38 cellular contexts compared by ENCODE assay signal in the genomic region with DNA sequence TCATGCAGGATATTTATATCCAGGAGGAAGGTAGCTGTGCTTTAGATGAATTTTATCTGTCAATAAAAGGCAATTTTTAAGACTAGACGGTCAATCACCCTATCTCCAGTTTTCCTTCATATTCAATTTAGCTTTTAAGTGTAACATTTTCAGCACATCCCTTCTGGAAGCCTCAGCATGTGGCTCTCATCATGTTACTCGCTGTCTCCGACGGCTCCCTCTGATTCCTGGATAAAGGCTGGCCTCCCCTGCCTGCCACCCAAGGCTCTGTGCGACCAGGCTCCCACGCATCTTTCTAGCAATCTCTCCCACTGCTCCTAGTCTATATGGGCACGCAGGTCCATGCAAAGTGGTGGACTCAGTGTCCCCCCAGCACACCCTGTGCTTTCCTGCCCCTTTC.
"Had no signal": no experiment of that assay in that cellular context is flagged by ENCODE, and none has a peak within 500 bp of the region (broad histone marks: within the 10 kb centered on the region; RNA-seq: fewer than 3 reads in every experiment).

No MANE protein-coding gene starts in this region.

- FAIRE-seq: TTC549 had no signal

- DNase-seq: activated B cell treated with CpG ODN at 0.5 μM for 24 hours; activated CD4-positive, alpha-beta memory T cell treated with anti-CD3 and anti-CD28 coated beads for 36 hours; activated CD4-positive, alpha-beta T cell treated with anti-CD3 and anti-CD28 coated beads for 4 hours; activated CD4-positive, alpha-beta T cell treated with anti-CD3 and anti-CD28 coated beads, Interleukin-2, amount 10 ng/mL, durations not matched to agents 24 days and 14 days; activated CD4-positive, alpha-beta T cell treated with anti-CD3 and anti-CD28 coated beads, Interleukin-2, amount 50 U/mL, for 1 hour; activated CD4-positive, alpha-beta T cell treated with anti-CD3 and anti-CD28 coated beads, Interleukin-2, amount 50 U/mL, for 4 hours; activated CD4-positive, CD25-positive, alpha-beta regulatory T cell treated with anti-CD3 and anti-CD28 coated beads, Interleukin-2, amount 50 U/mL, for 72 hours; activated CD8-positive, alpha-beta memory T cell treated with anti-CD3 and anti-CD28 coated beads, Interleukin-2, amount 50 U/mL, for 4 hours; activated CD8-positive, alpha-beta T cell treated with anti-CD3 and anti-CD28 coated beads for 36 hours; activated effector memory CD4-positive, alpha-beta T cell treated with anti-CD3 and anti-CD28 coated beads, Interleukin-2, amount 50 U/mL, for 16 hours; activated gamma-delta T cell treated with Interleukin-2 at 50 U/mL for 16 hours; activated naive CD4-positive, alpha-beta T cell; activated naive CD4-positive, alpha-beta T cell treated with anti-CD3 and anti-CD28 coated beads for 36 hours; activated naive CD4-positive, alpha-beta T cell treated with anti-CD3 and anti-CD28 coated beads, Interleukin-2, amount 50 U/mL, for 16 hours; activated naive CD8-positive, alpha-beta T cell treated with anti-CD3 and anti-CD28 coated beads, Interleukin-2, amount 10 ng/mL, durations not matched to agents 7 days and 5 days; activated naive CD8-positive, alpha-beta T cell treated with anti-CD3 and anti-CD28 coated beads, Interleukin-2, amount 50 U/mL, for 24 hours; activated T-cell treated with anti-CD3 and anti-CD28 coated beads for 4 hours; activated T-cell treated with anti-CD3 and anti-CD28 coated beads, Interleukin-2, amount 50 U/mL, for 1 hour; activated T-cell treated with anti-CD3 and anti-CD28 coated beads, Interleukin-2, amount 50 U/mL, for 4 hours; activated T-cell treated with anti-CD3 and anti-CD28 coated beads, Interleukin-2, amount 50 U/mL, for 72 hours; amygdala; anterior cingulate cortex; caudate nucleus; cerebellar nuclear complex; T-helper 1 cell; T-helper 2 cell; T-helper 9 cell had no signal

- H3K27me3 ChIP-seq: ascending aorta, cardiac muscle cell had no signal

- H3K36me3 ChIP-seq: cardiac muscle cell had no signal

- H3K4me3 Mint-ChIP-seq: activated B cell treated with CpG ODN at 0.5 μM for 24 hours; activated CD4-positive, alpha-beta memory T cell treated with anti-CD3 and anti-CD28 coated beads for 36 hours; activated CD4-positive, alpha-beta T cell treated with anti-CD3 and anti-CD28 coated beads, Interleukin-2, amount 10 ng/mL, durations not matched to agents 24 days and 14 days; activated CD8-positive, alpha-beta T cell treated with anti-CD3 and anti-CD28 coated beads for 36 hours; activated naive CD4-positive, alpha-beta T cell treated with anti-CD3 and anti-CD28 coated beads for 36 hours; activated naive CD8-positive, alpha-beta T cell; activated naive CD8-positive, alpha-beta T cell treated with anti-CD3 and anti-CD28 coated beads, Interleukin-2, amount 10 ng/mL, durations not matched to agents 7 days and 5 days; activated naive CD8-positive, alpha-beta T cell treated with anti-CD3 and anti-CD28 coated beads, Interleukin-2, amount 50 U/mL, for 24 hours; activated T-cell treated with anti-CD3 and anti-CD28 coated beads, Interleukin-2, amount 50 U/mL, for 4 hours; activated T-cell treated with anti-CD3 and anti-CD28 coated beads, Interleukin-2, amount 50 U/mL, for 72 hours; activated T-helper 1 cell treated with anti-CD3 and anti-CD28 coated beads, Interleukin-12 subunit alpha, Interleukin-12 subunit beta, Interleukin-2, Interleukin-4 antibody, amounts not matched to agents 30 ng/mL and 10 ng/mL and 1 ng/mL, durations not matched to agents 14 hours and 24 hours and 36 hours; activated T-helper 17 cell treated with anti-CD3 and anti-CD28 coated beads, Interleukin-2, amount 50 U/mL, for 72 hours; brain; central memory CD8-positive, alpha-beta T cell; T-helper 1 cell treated with Interleukin-12 subunit alpha and Interleukin-12 subunit beta and Interleukin-4 antibody, amounts not matched to agents 30 μg/mL and 1 μg/mL, for 36 hours; T-helper 2 cell treated with Interferon-gamma antibody and Interleukin-4, amounts not matched to agents 5 μg/mL and 100 μg/mL, for 36 hours had no signal

- H3K27ac Mint-ChIP-seq: activated B cell treated with CpG ODN at 0.5 μM for 24 hours; activated CD4-positive, alpha-beta memory T cell treated with anti-CD3 and anti-CD28 coated beads for 36 hours; activated CD4-positive, alpha-beta T cell treated with anti-CD3 and anti-CD28 coated beads, Interleukin-2, amount 10 ng/mL, durations not matched to agents 24 days and 14 days; activated CD8-positive, alpha-beta T cell treated with anti-CD3 and anti-CD28 coated beads for 36 hours; activated naive CD4-positive, alpha-beta T cell treated with anti-CD3 and anti-CD28 coated beads for 36 hours; activated naive CD8-positive, alpha-beta T cell; activated naive CD8-positive, alpha-beta T cell treated with anti-CD3 and anti-CD28 coated beads, Interleukin-2, amount 10 ng/mL, durations not matched to agents 7 days and 5 days; activated naive CD8-positive, alpha-beta T cell treated with anti-CD3 and anti-CD28 coated beads, Interleukin-2, amount 50 U/mL, for 24 hours; activated T-cell treated with anti-CD3 and anti-CD28 coated beads, Interleukin-2, amount 50 U/mL, for 72 hours; activated T-helper 1 cell treated with anti-CD3 and anti-CD28 coated beads, Interleukin-12 subunit alpha, Interleukin-12 subunit beta, Interleukin-2, Interleukin-4 antibody, amounts not matched to agents 30 ng/mL and 10 ng/mL and 1 ng/mL, durations not matched to agents 14 hours and 24 hours and 36 hours; activated T-helper 17 cell treated with anti-CD3 and anti-CD28 coated beads, Interleukin-2, amount 50 U/mL, for 72 hours; T-helper 1 cell treated with Interleukin-12 subunit alpha and Interleukin-12 subunit beta and Interleukin-4 antibody, amounts not matched to agents 30 μg/mL and 1 μg/mL, for 36 hours; T-helper 2 cell treated with Interferon-gamma antibody and Interleukin-4, amounts not matched to agents 5 μg/mL and 100 μg/mL, for 36 hours had no signal

- ATAC-seq: activated CD8-positive, alpha-beta T cell treated with anti-CD3 and anti-CD28 coated beads for 36 hours; activated naive CD8-positive, alpha-beta T cell treated with anti-CD3 and anti-CD28 coated beads, Interleukin-2, amount 50 U/mL, for 24 hours; activated T-cell treated with anti-CD3 and anti-CD28 coated beads, Interleukin-2, amount 50 U/mL, for 4 hours; activated T-cell treated with anti-CD3 and anti-CD28 coated beads, Interleukin-2, amount 50 U/mL, for 72 hours; activated T-helper 17 cell treated with anti-CD3 and anti-CD28 coated beads, Interleukin-2, amount 50 U/mL, for 72 hours had no signal

- H3K4me3 ChIP-seq: ascending aorta, cardiac muscle cell had no signal

- H3K27ac ChIP-seq: cardiac muscle cell, VCaP had no signal

- H3K36me3 Mint-ChIP-seq: activated CD4-positive, alpha-beta memory T cell treated with anti-CD3 and anti-CD28 coated beads for 36 hours; activated naive CD8-positive, alpha-beta T cell; activated naive CD8-positive, alpha-beta T cell treated with anti-CD3 and anti-CD28 coated beads, Interleukin-2, amount 10 ng/mL, durations not matched to agents 7 days and 5 days had no signal

- H3K4me1 Mint-ChIP-seq: activated B cell treated with CpG ODN at 0.5 μM for 24 hours; activated CD4-positive, alpha-beta T cell treated with anti-CD3 and anti-CD28 coated beads, Interleukin-2, amount 10 ng/mL, durations not matched to agents 24 days and 14 days; activated naive CD8-positive, alpha-beta T cell treated with anti-CD3 and anti-CD28 coated beads, Interleukin-2, amount 10 ng/mL, durations not matched to agents 7 days and 5 days; activated naive CD8-positive, alpha-beta T cell treated with anti-CD3 and anti-CD28 coated beads, Interleukin-2, amount 50 U/mL, for 24 hours; activated T-helper 17 cell treated with anti-CD3 and anti-CD28 coated beads, Interleukin-2, amount 50 U/mL, for 72 hours; central memory CD8-positive, alpha-beta T cell had no signal

- H3K9me3 ChIP-seq: ascending aorta had no signal

- H3K9me3 Mint-ChIP-seq: activated B cell treated with CpG ODN at 0.5 μM for 24 hours; activated CD4-positive, alpha-beta memory T cell treated with anti-CD3 and anti-CD28 coated beads for 36 hours; activated CD4-positive, alpha-beta T cell treated with anti-CD3 and anti-CD28 coated beads, Interleukin-2, amount 10 ng/mL, durations not matched to agents 24 days and 14 days; activated CD8-positive, alpha-beta T cell treated with anti-CD3 and anti-CD28 coated beads for 36 hours; activated naive CD4-positive, alpha-beta T cell treated with anti-CD3 and anti-CD28 coated beads for 36 hours; activated naive CD8-positive, alpha-beta T cell treated with anti-CD3 and anti-CD28 coated beads, Interleukin-2, amount 10 ng/mL, durations not matched to agents 7 days and 5 days; activated naive CD8-positive, alpha-beta T cell treated with anti-CD3 and anti-CD28 coated beads, Interleukin-2, amount 50 U/mL, for 24 hours; activated T-cell treated with anti-CD3 and anti-CD28 coated beads, Interleukin-2, amount 50 U/mL, for 4 hours; activated T-cell treated with anti-CD3 and anti-CD28 coated beads, Interleukin-2, amount 50 U/mL, for 72 hours; activated T-helper 1 cell treated with anti-CD3 and anti-CD28 coated beads, Interleukin-12 subunit alpha, Interleukin-12 subunit beta, Interleukin-2, Interleukin-4 antibody, amounts not matched to agents 30 ng/mL and 10 ng/mL and 1 ng/mL, durations not matched to agents 14 hours and 24 hours and 36 hours; activated T-helper 17 cell treated with anti-CD3 and anti-CD28 coated beads, Interleukin-2, amount 50 U/mL, for 72 hours; central memory CD8-positive, alpha-beta T cell; T-helper 1 cell treated with Interleukin-12 subunit alpha and Interleukin-12 subunit beta and Interleukin-4 antibody, amounts not matched to agents 30 μg/mL and 1 μg/mL, for 36 hours; T-helper 2 cell treated with Interferon-gamma antibody and Interleukin-4, amounts not matched to agents 5 μg/mL and 100 μg/mL, for 36 hours had no signal
